Comparison of ENCODE assay signal across 15 cellular contexts in genomic region chr11:61411589-61411988, GRCh38.
"Had no signal": no experiment of that assay in that cellular context is flagged by ENCODE, and none has a peak within 500 bp of the region (broad histone marks: within the 10 kb centered on the region; RNA-seq: fewer than 3 reads in every experiment).

No MANE protein-coding gene starts in this region.

- H3K4me3 Mint-ChIP-seq: endodermal cell; immature natural killer cell; natural killer cell treated with Interleukin-12 subunit alpha and Interleukin-12 subunit beta and Interleukin-15 and Interleukin-18, amount 100 ng/mL, for 72 hours had no signal

- DNase-seq: activated CD4-positive, alpha-beta T cell treated with anti-CD3 and anti-CD28 coated beads for 1 hour; activated CD4-positive, alpha-beta T cell treated with anti-CD3 and anti-CD28 coated beads, Interleukin-2, amount 50 U/mL, for 4 hours; activated effector memory CD4-positive, alpha-beta T cell treated with anti-CD3 and anti-CD28 coated beads, Interleukin-2, amount 50 U/mL, for 16 hours; activated T-cell treated with anti-CD3 and anti-CD28 coated beads, Interleukin-2, amount 50 U/mL, for 1 hour; adrenal gland; endodermal cell; heart left ventricle; immature natural killer cell; nucleus accumbens; stimulated activated CD4-positive, alpha-beta T cell treated with anti-CD3 and anti-CD28 coated beads, Interleukin-2, amount 100 ng/mL, for 48 hours; stimulated activated naive CD4-positive, alpha-beta T cell; tibial artery had no signal

- H3K9me3 ChIP-seq: adrenal gland, heart left ventricle, tibial artery had no signal

- H3K27me3 Mint-ChIP-seq: activated naive CD4-positive, alpha-beta T cell treated with anti-CD3 and anti-CD28 coated beads, Interleukin-2, amount 50 U/mL, for 24 hours; natural killer cell treated with Interleukin-12 subunit alpha and Interleukin-12 subunit beta and Interleukin-15 and Interleukin-18, amount 100 ng/mL, for 72 hours had no signal

- H3K9me3 Mint-ChIP-seq: activated naive CD4-positive, alpha-beta T cell treated with anti-CD3 and anti-CD28 coated beads, Interleukin-2, amount 50 U/mL, for 24 hours; endodermal cell; immature natural killer cell; natural killer cell treated with Interleukin-12 subunit alpha and Interleukin-12 subunit beta and Interleukin-15 and Interleukin-18, amount 100 ng/mL, for 72 hours had no signal

- ATAC-seq: heart left ventricle; natural killer cell treated with Interleukin-12 subunit alpha and Interleukin-12 subunit beta and Interleukin-15 and Interleukin-18, amount 100 ng/mL, for 72 hours had no signal

- H3K27ac ChIP-seq: adrenal gland, heart left ventricle, tibial artery, VCaP had no signal

- H3K27ac Mint-ChIP-seq: activated naive CD4-positive, alpha-beta T cell treated with anti-CD3 and anti-CD28 coated beads, Interleukin-2, amount 50 U/mL, for 24 hours; endodermal cell; immature natural killer cell; natural killer cell treated with Interleukin-12 subunit alpha and Interleukin-12 subunit beta and Interleukin-15 and Interleukin-18, amount 100 ng/mL, for 72 hours had no signal

- H3K27me3 ChIP-seq: adrenal gland, heart left ventricle, tibial artery had no signal

- H3K4me1 Mint-ChIP-seq: endodermal cell had no signal

- H3K4me1 ChIP-seq: adrenal gland, tibial artery had no signal

- H3K4me3 ChIP-seq: adrenal gland, heart left ventricle, tibial artery had no signal
